In the genomic region with DNA sequence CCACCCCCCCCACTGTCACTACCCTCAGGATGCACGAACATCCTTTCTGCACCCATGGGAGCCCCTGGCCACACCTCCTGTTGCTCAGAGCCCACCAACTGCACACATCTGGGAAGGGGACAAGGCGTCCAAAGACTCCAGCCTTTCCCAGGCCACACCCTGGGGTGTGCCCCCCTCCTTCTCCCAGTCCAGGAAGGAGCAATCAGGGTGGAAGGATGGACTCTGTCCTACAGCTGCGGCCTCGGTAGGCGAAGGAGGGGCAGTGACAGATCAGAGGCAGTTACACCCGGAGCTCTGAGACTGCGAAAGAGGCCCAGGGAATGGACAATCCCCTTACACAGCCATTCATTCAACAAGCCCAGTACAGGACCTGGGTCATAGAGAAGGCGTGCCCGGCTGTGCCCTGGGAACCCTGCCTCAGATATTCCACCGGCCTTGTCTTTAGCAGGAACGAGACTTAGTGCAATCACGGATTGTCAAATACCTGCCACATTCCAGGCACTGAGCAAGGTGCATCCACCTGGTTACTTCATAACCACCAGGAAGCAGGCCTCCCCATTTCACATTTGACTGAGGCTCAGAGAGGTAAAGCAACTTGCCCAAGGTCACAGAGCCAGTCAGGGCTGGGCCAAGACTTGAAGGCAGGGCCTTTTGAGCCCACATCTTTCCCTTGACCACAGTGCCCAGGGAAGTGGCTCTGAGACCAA, we compare ENCODE assay signal across 1 cellular context.
TF ChIP-seq lines count a peak whose summit lies in the region.

No MANE protein-coding gene starts in this region.

TF ChIP-seq in IMR-90, 13 proteins besides CTCF, POLR2A, EP300 and RAD21:
- TF ChIP-seq CEBPB (IDR thresholded peaks at IDR 0.05; ENCODE audit: low read depth, low read length) (no peak), BHLHE40 (IDR thresholded peaks at IDR 0.05; ENCODE audit: low read depth, low read length) (no peak), MAFK (IDR thresholded peaks at IDR 0.05; ENCODE audit: low read depth, low read length) (no peak), SMC3 (IDR thresholded peaks at IDR 0.05; ENCODE audit: low read depth, low read length) (no peak), MAZ (IDR thresholded peaks at IDR 0.05; ENCODE audit: borderline replicate concordance, low read depth, low read length) (no peak), MXI1 (IDR thresholded peaks at IDR 0.05; ENCODE audit: borderline replicate concordance, low read depth, low read length) (no peak), RCOR1 (IDR thresholded peaks at IDR 0.05; ENCODE audit: insufficient replicate concordance, low read length) (no peak), CHD1 (IDR thresholded peaks at IDR 0.05; ENCODE audit: low read depth, low read length) (no peak), FOS (IDR thresholded peaks at IDR 0.05; ENCODE audit: low read depth, low read length) (no peak), RFX5 (IDR thresholded peaks at IDR 0.05; ENCODE audit: low read depth, low read length) (no peak)
- TF ChIP-seq, protein P1, sequence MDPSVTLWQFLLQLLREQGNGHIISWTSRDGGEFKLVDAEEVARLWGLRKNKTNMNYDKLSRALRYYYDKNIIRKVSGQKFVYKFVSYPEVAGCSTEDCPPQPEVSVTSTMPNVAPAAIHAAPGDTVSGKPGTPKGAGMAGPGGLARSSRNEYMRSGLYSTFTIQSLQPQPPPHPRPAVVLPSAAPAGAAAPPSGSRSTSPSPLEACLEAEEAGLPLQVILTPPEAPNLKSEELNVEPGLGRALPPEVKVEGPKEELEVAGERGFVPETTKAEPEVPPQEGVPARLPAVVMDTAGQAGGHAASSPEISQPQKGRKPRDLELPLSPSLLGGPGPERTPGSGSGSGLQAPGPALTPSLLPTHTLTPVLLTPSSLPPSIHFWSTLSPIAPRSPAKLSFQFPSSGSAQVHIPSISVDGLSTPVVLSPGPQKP (IDR thresholded peaks at IDR 0.05; ENCODE audit: borderline replicate concordance, low read depth, low read length): no peak
- TF ChIP-seq, protein P2, sequence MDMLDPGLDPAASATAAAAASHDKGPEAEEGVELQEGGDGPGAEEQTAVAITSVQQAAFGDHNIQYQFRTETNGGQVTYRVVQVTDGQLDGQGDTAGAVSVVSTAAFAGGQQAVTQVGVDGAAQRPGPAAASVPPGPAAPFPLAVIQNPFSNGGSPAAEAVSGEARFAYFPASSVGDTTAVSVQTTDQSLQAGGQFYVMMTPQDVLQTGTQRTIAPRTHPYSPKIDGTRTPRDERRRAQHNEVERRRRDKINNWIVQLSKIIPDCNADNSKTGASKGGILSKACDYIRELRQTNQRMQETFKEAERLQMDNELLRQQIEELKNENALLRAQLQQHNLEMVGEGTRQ (IDR thresholded peaks at IDR 0.05; ENCODE audit: low read depth, low read length): no peak
TF ChIP-seq in IMR-90: peak in this region for 0.
